Comparison of ENCODE assay signal across 1 cellular context in the genomic region with DNA sequence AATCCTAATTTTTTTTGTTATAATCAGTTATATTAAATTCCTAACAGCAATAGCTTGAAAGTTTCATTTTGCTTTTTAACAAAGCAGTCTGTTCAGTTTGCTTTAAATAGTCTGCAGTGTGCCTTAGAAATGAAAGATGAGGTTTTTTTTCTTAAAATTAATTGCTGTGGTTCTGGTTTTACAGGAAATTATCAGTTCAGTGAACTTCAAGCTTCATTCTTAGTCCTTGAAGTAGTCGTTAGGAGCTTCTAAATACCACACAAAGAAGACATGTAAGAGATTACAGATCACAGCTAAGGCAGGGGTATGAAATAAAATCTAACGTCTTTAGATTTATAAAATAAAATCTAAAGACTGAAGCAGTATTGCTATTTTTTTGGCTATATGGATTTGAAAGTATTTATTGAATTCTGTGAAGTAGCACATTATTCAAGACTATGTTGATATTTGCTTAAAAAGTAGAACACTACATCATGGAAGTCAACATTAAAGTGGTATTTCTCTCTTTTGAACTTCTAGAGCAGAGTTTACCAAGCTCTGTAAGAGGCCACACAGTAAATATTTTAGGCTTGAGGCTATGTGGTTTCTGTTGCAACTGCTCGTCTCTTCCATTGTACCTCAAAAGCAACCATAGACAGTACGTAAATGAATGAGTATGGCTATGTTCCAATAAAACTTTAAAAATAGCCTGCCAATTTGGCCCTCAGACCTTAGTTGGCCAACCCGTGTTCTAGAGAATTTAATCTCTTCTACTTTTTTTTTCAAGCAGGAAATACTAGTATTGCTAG.
A peak's percentile ranks its signal among the peaks of the same experiment; 100 is the strongest.
TF ChIP-seq lines count a peak whose summit lies in the region.

No MANE protein-coding gene starts in this region.

TF ChIP-seq in K562, 482 proteins besides CTCF, POLR2A, EP300 and RAD21 (continued from another document):
- TF ChIP-seq, protein P1, sequence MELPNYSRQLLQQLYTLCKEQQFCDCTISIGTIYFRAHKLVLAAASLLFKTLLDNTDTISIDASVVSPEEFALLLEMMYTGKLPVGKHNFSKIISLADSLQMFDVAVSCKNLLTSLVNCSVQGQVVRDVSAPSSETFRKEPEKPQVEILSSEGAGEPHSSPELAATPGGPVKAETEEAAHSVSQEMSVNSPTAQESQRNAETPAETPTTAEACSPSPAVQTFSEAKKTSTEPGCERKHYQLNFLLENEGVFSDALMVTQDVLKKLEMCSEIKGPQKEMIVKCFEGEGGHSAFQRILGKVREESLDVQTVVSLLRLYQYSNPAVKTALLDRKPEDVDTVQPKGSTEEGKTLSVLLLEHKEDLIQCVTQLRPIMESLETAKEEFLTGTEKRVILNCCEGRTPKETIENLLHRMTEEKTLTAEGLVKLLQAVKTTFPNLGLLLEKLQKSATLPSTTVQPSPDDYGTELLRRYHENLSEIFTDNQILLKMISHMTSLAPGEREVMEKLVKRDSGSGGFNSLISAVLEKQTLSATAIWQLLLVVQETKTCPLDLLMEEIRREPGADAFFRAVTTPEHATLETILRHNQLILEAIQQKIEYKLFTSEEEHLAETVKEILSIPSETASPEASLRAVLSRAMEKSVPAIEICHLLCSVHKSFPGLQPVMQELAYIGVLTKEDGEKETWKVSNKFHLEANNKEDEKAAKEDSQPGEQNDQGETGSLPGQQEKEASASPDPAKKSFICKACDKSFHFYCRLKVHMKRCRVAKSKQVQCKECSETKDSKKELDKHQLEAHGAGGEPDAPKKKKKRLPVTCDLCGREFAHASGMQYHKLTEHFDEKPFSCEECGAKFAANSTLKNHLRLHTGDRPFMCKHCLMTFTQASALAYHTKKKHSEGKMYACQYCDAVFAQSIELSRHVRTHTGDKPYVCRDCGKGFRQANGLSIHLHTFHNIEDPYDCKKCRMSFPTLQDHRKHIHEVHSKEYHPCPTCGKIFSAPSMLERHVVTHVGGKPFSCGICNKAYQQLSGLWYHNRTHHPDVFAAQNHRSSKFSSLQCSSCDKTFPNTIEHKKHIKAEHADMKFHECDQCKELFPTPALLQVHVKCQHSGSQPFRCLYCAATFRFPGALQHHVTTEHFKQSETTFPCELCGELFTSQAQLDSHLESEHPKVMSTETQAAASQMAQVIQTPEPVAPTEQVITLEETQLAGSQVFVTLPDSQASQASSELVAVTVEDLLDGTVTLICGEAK (IDR thresholded peaks at IDR 0.05): peak; percentile 40; the same call in 1 of the 2 replicates
- TF ChIP-seq, protein P1 (CRISPR knock-in tag; IDR thresholded peaks at IDR 0.05): no peak
- TF ChIP-seq, protein P2, sequence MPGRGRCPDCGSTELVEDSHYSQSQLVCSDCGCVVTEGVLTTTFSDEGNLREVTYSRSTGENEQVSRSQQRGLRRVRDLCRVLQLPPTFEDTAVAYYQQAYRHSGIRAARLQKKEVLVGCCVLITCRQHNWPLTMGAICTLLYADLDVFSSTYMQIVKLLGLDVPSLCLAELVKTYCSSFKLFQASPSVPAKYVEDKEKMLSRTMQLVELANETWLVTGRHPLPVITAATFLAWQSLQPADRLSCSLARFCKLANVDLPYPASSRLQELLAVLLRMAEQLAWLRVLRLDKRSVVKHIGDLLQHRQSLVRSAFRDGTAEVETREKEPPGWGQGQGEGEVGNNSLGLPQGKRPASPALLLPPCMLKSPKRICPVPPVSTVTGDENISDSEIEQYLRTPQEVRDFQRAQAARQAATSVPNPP (IDR thresholded peaks at IDR 0.05; ENCODE audit: borderline replicate concordance, insufficient read depth, insufficient read length): no peak
- TF ChIP-seq, protein P3, sequence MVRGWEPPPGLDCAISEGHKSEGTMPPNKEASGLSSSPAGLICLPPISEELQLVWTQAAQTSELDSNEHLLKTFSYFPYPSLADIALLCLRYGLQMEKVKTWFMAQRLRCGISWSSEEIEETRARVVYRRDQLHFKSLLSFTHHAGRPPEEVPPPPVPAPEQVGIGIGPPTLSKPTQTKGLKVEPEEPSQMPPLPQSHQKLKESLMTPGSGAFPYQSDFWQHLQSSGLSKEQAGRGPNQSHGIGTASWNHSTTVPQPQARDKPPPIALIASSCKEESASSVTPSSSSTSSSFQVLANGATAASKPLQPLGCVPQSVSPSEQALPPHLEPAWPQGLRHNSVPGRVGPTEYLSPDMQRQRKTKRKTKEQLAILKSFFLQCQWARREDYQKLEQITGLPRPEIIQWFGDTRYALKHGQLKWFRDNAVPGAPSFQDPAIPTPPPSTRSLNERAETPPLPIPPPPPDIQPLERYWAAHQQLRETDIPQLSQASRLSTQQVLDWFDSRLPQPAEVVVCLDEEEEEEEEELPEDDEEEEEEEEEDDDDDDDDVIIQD (CRISPR knock-in tag; IDR thresholded peaks at IDR 0.05): no peak
- no peak for TF ChIP-seq HDGF (IDR thresholded peaks at IDR 0.05)
- TF ChIP-seq, protein P4, sequence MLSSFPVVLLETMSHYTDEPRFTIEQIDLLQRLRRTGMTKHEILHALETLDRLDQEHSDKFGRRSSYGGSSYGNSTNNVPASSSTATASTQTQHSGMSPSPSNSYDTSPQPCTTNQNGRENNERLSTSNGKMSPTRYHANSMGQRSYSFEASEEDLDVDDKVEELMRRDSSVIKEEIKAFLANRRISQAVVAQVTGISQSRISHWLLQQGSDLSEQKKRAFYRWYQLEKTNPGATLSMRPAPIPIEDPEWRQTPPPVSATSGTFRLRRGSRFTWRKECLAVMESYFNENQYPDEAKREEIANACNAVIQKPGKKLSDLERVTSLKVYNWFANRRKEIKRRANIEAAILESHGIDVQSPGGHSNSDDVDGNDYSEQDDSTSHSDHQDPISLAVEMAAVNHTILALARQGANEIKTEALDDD (IDR thresholded peaks at IDR 0.05): peak; percentile 57; the same call in 1 of the 2 replicates
- TF ChIP-seq, protein P5, sequence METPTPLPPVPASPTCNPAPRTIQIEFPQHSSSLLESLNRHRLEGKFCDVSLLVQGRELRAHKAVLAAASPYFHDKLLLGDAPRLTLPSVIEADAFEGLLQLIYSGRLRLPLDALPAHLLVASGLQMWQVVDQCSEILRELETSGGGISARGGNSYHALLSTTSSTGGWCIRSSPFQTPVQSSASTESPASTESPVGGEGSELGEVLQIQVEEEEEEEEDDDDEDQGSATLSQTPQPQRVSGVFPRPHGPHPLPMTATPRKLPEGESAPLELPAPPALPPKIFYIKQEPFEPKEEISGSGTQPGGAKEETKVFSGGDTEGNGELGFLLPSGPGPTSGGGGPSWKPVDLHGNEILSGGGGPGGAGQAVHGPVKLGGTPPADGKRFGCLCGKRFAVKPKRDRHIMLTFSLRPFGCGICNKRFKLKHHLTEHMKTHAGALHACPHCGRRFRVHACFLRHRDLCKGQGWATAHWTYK (CRISPR knock-in tag; IDR thresholded peaks at IDR 0.05): no peak
- TF ChIP-seq, protein P6, sequence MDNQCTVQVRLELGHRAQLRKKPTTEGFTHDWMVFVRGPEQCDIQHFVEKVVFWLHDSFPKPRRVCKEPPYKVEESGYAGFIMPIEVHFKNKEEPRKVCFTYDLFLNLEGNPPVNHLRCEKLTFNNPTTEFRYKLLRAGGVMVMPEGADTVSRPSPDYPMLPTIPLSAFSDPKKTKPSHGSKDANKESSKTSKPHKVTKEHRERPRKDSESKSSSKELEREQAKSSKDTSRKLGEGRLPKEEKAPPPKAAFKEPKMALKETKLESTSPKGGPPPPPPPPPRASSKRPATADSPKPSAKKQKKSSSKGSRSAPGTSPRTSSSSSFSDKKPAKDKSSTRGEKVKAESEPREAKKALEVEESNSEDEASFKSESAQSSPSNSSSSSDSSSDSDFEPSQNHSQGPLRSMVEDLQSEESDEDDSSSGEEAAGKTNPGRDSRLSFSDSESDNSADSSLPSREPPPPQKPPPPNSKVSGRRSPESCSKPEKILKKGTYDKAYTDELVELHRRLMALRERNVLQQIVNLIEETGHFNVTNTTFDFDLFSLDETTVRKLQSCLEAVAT (IDR thresholded peaks at IDR 0.05): no peak
